9 cellular contexts compared by ENCODE assay signal in the genomic region with DNA sequence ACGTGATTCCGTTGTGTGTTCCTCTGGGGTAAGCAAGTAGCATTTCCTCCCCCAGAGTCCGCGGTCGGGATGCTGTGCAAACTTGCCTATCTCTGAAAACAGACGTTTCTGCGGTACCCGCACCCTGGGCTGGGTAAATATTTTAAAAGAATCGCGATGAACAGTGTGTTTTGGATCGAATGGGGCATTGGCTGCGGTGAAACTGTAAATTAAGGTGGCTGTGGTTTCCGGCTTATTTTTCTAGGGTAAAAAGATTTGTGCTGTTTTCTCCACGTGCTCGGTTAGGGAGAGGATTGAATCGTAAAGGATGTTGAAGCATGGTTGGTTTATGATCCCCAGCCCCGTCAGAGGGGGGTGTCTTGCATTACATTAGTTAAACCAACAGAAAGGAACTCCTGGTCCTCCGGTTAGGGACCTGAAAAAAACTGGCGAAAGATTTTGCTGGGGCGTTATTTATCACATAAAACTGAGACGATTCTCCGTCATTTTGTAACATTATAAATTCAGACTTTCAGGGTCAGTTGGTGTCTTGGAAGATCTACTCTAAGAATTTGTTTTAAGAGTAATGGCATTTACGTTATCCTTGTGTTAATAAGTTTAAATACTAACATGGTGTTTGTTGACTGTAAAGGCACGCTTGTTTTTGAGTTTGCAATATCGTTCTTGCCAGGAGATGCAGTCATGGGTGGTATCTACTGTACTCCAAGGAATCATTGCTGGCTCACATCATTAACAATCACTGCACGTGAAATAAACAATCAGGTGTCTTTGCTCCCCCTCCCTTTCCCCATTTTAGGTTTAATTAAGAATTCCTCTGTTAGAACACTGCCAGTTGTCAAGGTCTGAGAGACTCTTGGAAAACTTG. TPM values are rescaled to one million over a fixed set of nuclear protein-coding genes. Genes with fewer than 3 reads are reported as not detected.
DNase-seq lines count a peak whose midpoint lies in the region; ATAC-seq and TF ChIP-seq lines count a peak whose summit lies in the region.
"Had no signal": no experiment of that assay in that cellular context is flagged by ENCODE, and none has a peak within 500 bp of the region (broad histone marks: within the 10 kb centered on the region; RNA-seq: fewer than 3 reads in every experiment).

No MANE protein-coding gene starts in this region.

- CTCF ChIA-PET in activated B cell treated with CpG ODN at 0.5 μM for 24 hours (lab: Charles Lee): no interaction called here

- H3K4me3 ChIP-seq in AG10803 (ENCODE audit: low read length) (peak overlapping the region; percentile 60), iPS-11a (ENCODE audit: low read depth, low read length) (peak overlapping the region; percentile 48)

- intact Hi-C loops in activated B cell treated with CpG ODN at 0.5 μM for 24 hours (cut with micrococcal nuclease): no loop called here

- peak overlapping the region; percentile 95 for H3K27ac ChIP-seq in substantia nigra (ENCODE audit: low read depth, low read length, poor library complexity, severe bottlenecking)

- no peak for DNase-seq in AG10803 (ENCODE audit: low read depth)
- no peak for DNase-seq in activated B cell treated with CpG ODN at 0.5 μM for 24 hours
- DNase-seq in substantia nigra (lab: John Stamatoyannopoulos, UW): peak in 17 of 49 donors; percentile 5 to 63 (median 36)
- DNase-seq in activated CD4-positive, CD25-positive, alpha-beta regulatory T cell treated with anti-CD3 and anti-CD28 coated beads, Interleukin-2, amount 50 U/mL, for 72 hours: no peak
- DNase-seq in central memory CD4-positive, alpha-beta T cell: no peak
- DNase-seq in NCI-H1105 treated with DMSO at 0.1 percent for 48 hours (lab: John Stamatoyannopoulos, UW): no peak

- H3K27ac Mint-ChIP-seq in activated B cell treated with CpG ODN at 0.5 μM for 24 hours: no peak overlapping the region
- H3K27ac Mint-ChIP-seq: dendritic cell treated with granulocyte-macrophage colony-stimulating factor and Interleukin-4, amounts not matched to agents 40 ng/mL and 50 ng/mL, for 4 days had no signal

- peaks cover 29% of the 10 kb centered on the region for H3K4me1 Mint-ChIP-seq in activated B cell treated with CpG ODN at 0.5 μM for 24 hours

- no peak for TF ChIP-seq CTCF in AG10803 (conservative IDR thresholded peaks at IDR 0.05; ENCODE audit: low read length)
- no peak for TF ChIP-seq CTCF in activated B cell treated with CpG ODN at 0.5 μM for 24 hours (IDR thresholded peaks at IDR 0.05)

- H3K9me3 Mint-ChIP-seq in activated B cell treated with CpG ODN at 0.5 μM for 24 hours: no peaks in the 10 kb centered on the region
- H3K9me3 Mint-ChIP-seq: dendritic cell treated with granulocyte-macrophage colony-stimulating factor and Interleukin-4, amounts not matched to agents 40 ng/mL and 50 ng/mL, for 4 days had no signal

- peak overlapping the region; percentile 80 for H3K4me3 Mint-ChIP-seq in activated B cell treated with CpG ODN at 0.5 μM for 24 hours
- H3K4me3 Mint-ChIP-seq: dendritic cell treated with granulocyte-macrophage colony-stimulating factor and Interleukin-4, amounts not matched to agents 40 ng/mL and 50 ng/mL, for 4 days had no signal

- peaks cover 32% of the 10 kb centered on the region for H3K27me3 Mint-ChIP-seq in activated B cell treated with CpG ODN at 0.5 μM for 24 hours

- H3K36me3 Mint-ChIP-seq in activated B cell treated with CpG ODN at 0.5 μM for 24 hours (ENCODE audit: low read depth): no peaks in the 10 kb centered on the region

- POLR2A ChIA-PET in activated B cell treated with CpG ODN at 0.5 μM for 24 hours (lab: Charles Lee): no interaction called here

- peak; percentile 24 for ATAC-seq in GM21529 (IDR thresholded peaks at IDR 0.05; ENCODE audit: unreplicated experiment)
- ATAC-seq in activated B cell treated with CpG ODN at 0.5 μM for 24 hours (ENCODE audit: low read depth): no peak

RNA-seq across cellular contexts. Expression of a gene that starts 1.4 kb away (rescaled TPM):
- not detected in 2 replicates for total RNA-seq in activated B cell treated with CpG ODN at 0.5 μM for 24 hours
